ENCODE assay signal across 16 cellular contexts in genomic region chr3:140234256-140234655, GRCh38.
DNase-seq lines count a peak whose midpoint lies in the region; ATAC-seq lines count a peak whose summit lies in the region.
"Had no signal": no experiment of that assay in that cellular context is flagged by ENCODE, and none has a peak within 500 bp of the region (broad histone marks: within the 10 kb centered on the region; RNA-seq: fewer than 3 reads in every experiment).

No MANE protein-coding gene starts in this region.

- DNase-seq in DMS79 treated with DMSO at 0.1 percent for 48 hours (lab: John Stamatoyannopoulos, UW) (peak; percentile 89), DMS79 (lab: John Stamatoyannopoulos, UW) (no peak), RPMI7951 (ENCODE audit: low read depth) (peak; percentile 69), myocyte (ENCODE audit: low read depth) (peak; percentile 57), T-helper 17 cell (no peak), SIG-M5 (lab: John Stamatoyannopoulos, UW) (no peak)
- DNase-seq in effector CD4-positive, alpha-beta T cell = no peak
- DNase-seq: 8988T; AML-193; Caco-2; CD8-positive, alpha-beta memory T cell; GDM1; HCEC 1CT; HFFc6 had no signal

- no peaks in the 10 kb centered on the region for H3K4me1 Mint-ChIP-seq in T-helper 17 cell
- H3K4me1 Mint-ChIP-seq: CD8-positive, alpha-beta memory T cell; IgD-negative memory B cell had no signal

- no peak overlapping the region for H3K27ac Mint-ChIP-seq in T-helper 17 cell
- H3K27ac Mint-ChIP-seq: CD8-positive, alpha-beta memory T cell; HFFc6; IgD-negative memory B cell had no signal

- H3K36me3 Mint-ChIP-seq in T-helper 17 cell (ENCODE audit: low read depth) = no peaks in the 10 kb centered on the region
- H3K36me3 Mint-ChIP-seq: CD8-positive, alpha-beta memory T cell; IgD-negative memory B cell had no signal

- H3K4me3 Mint-ChIP-seq in T-helper 17 cell = no peak overlapping the region
- H3K4me3 Mint-ChIP-seq: CD8-positive, alpha-beta memory T cell; HFFc6; IgD-negative memory B cell had no signal

- ATAC-seq in T-helper 17 cell = no peak

- no peaks in the 10 kb centered on the region for H3K9me3 ChIP-seq in T-helper 17 cell (ENCODE audit: control insufficient read depth, low read length, poor library complexity, severe bottlenecking)
- H3K9me3 ChIP-seq: BLaER1, Caco-2 had no signal

- H3K27me3 Mint-ChIP-seq in T-helper 17 cell = no peaks in the 10 kb centered on the region

Comparison
In these comparisons a context has a peak if more than half of its experiments do, and no peak if none do; other contexts are left out.
1. DNase-seq: peak in DMS79 treated with DMSO at 0.1 percent for 48 hours (single experiment), RPMI7951 (single experiment) and myocyte (single experiment); none in DMS79 (single experiment), T-helper 17 cell (0 of 3), effector CD4-positive, alpha-beta T cell (single experiment) and SIG-M5 (single experiment).